19 cellular contexts compared by ENCODE assay signal in genomic region chr3:184117649-184118048, GRCh38. TPM values are rescaled to one million over a fixed set of nuclear protein-coding genes. Genes with fewer than 3 reads are reported as not detected.
DNase-seq lines count a peak whose midpoint lies in the region; ATAC-seq, FAIRE-seq and TF ChIP-seq lines count a peak whose summit lies in the region.
"Had no signal": no experiment of that assay in that cellular context is flagged by ENCODE, and none has a peak within 500 bp of the region (broad histone marks: within the 10 kb centered on the region; RNA-seq: fewer than 3 reads in every experiment).

No MANE protein-coding gene starts in this region.

- no peak overlapping the region for H3K27ac Mint-ChIP-seq in activated T-helper 1 cell treated with anti-CD3 and anti-CD28 coated beads, Interleukin-12 subunit alpha, Interleukin-12 subunit beta, Interleukin-2, Interleukin-4 antibody, amounts not matched to agents 30 ng/mL and 10 ng/mL and 1 ng/mL, durations not matched to agents 14 hours and 24 hours and 36 hours
- H3K27ac Mint-ChIP-seq: stimulated activated effector memory CD8-positive, alpha-beta T cell treated with anti-CD3 and anti-CD28 coated beads, Interleukin-12 subunit alpha, Interleukin-12 subunit beta, amount 100 ng/mL, for 72 hours; T-helper 2 cell treated with Interferon-gamma antibody and Interleukin-4, amounts not matched to agents 5 μg/mL and 100 μg/mL, for 36 hours had no signal

- H3K36me3 ChIP-seq in A673 (ENCODE audit: insufficient read depth, low read length, poor library complexity, severe bottlenecking) (no peaks in the 10 kb centered on the region), brain microvascular endothelial cell (replicated peaks) (no peaks in the 10 kb centered on the region)
- H3K36me3 ChIP-seq: adrenal gland had no signal

- no peak for FAIRE-seq in RCC 7860 (lab: Jason Lieb, UNC)

- POLR2A ChIA-PET in A673 (lab: Charles Lee; ENCODE audit: low non-redundant PET): no interaction called here

- H3K9me3 Mint-ChIP-seq in activated T-helper 1 cell treated with anti-CD3 and anti-CD28 coated beads, Interleukin-12 subunit alpha, Interleukin-12 subunit beta, Interleukin-2, Interleukin-4 antibody, amounts not matched to agents 30 ng/mL and 10 ng/mL and 1 ng/mL, durations not matched to agents 14 hours and 24 hours and 36 hours: no peaks in the 10 kb centered on the region
- H3K9me3 Mint-ChIP-seq: stimulated activated effector memory CD8-positive, alpha-beta T cell treated with anti-CD3 and anti-CD28 coated beads, Interleukin-12 subunit alpha, Interleukin-12 subunit beta, amount 100 ng/mL, for 72 hours; T-helper 2 cell treated with Interferon-gamma antibody and Interleukin-4, amounts not matched to agents 5 μg/mL and 100 μg/mL, for 36 hours had no signal

- no peak for ATAC-seq in GM18520 (IDR thresholded peaks at IDR 0.05; ENCODE audit: unreplicated experiment)
- ATAC-seq: activated CD4-positive, CD25-positive, alpha-beta regulatory T cell treated with anti-CD3 and anti-CD28 coated beads, Interleukin-2, amount 50 U/mL, for 24 hours; esophagus mucosa; stimulated activated effector memory CD8-positive, alpha-beta T cell treated with anti-CD3 and anti-CD28 coated beads, Interleukin-12 subunit alpha, Interleukin-12 subunit beta, amount 100 ng/mL, for 72 hours had no signal

- no peaks in the 10 kb centered on the region for H3K4me1 ChIP-seq in A673 (ENCODE audit: insufficient read depth, low read length, poor library complexity, severe bottlenecking)
- H3K4me1 ChIP-seq: adrenal gland had no signal

- no peaks in the 10 kb centered on the region for H3K9me3 ChIP-seq in A673 (ENCODE audit: low read depth, low read length, poor library complexity, severe bottlenecking)
- H3K9me3 ChIP-seq: adrenal gland had no signal

- H3K27me3 Mint-ChIP-seq in activated T-helper 1 cell treated with anti-CD3 and anti-CD28 coated beads, Interleukin-12 subunit alpha, Interleukin-12 subunit beta, Interleukin-2, Interleukin-4 antibody, amounts not matched to agents 30 ng/mL and 10 ng/mL and 1 ng/mL, durations not matched to agents 14 hours and 24 hours and 36 hours (ENCODE audit: insufficient read depth): peaks cover 25% of the 10 kb centered on the region

- intact Hi-C loops in A673 (cut with micrococcal nuclease; ENCODE audit: unreplicated experiment): loop anchor here (1.0 kb wide), 1 partner anchor 222 kb away; no protein-coding TSS in a partner anchor
- intact Hi-C loops in activated T-helper 1 cell treated with anti-CD3 and anti-CD28 coated beads, Interleukin-12 subunit alpha, Interleukin-12 subunit beta, Interleukin-2, Interleukin-4 antibody, amounts not matched to agents 30 ng/mL and 10 ng/mL and 1 ng/mL, durations not matched to agents 14 hours and 24 hours and 36 hours (cut with micrococcal nuclease): no loop called here

- H3K4me3 ChIP-seq in A673 (ENCODE audit: low read depth, low read length, poor library complexity, severe bottlenecking) (no peak overlapping the region), brain microvascular endothelial cell (ENCODE audit: low read depth, low read length) (no peak overlapping the region)
- H3K4me3 ChIP-seq: adrenal gland had no signal

- DNase-seq in A673 (ENCODE audit: low spot score): peak; percentile 65
- peak; percentile 16 for DNase-seq in COR-L47 (lab: John Stamatoyannopoulos, UW)
- peak; percentile 32 for DNase-seq in NCI-H146 treated with DMSO at 0.1 percent for 48 hours (lab: John Stamatoyannopoulos, UW; ENCODE audit: unreplicated experiment)
- DNase-seq in RPMI8226: peak; percentile 26
- DNase-seq in RCC 7860 (ENCODE audit: low spot score): no peak
- no peak for DNase-seq in brain microvascular endothelial cell
- DNase-seq in activated T-helper 1 cell treated with anti-CD3 and anti-CD28 coated beads, Interleukin-12 subunit alpha, Interleukin-12 subunit beta, Interleukin-2, Interleukin-4 antibody, amounts not matched to agents 30 ng/mL and 10 ng/mL and 1 ng/mL, durations not matched to agents 14 hours and 24 hours and 36 hours (ENCODE audit: low spot score): no peak
- DNase-seq: adrenal gland; glutamatergic neuron; NCI-H1930; stimulated activated CD4-positive, alpha-beta T cell treated with anti-CD3 and anti-CD28 coated beads, Interleukin-15, amount 100 ng/mL, for 24 hours had no signal

- no peak overlapping the region for H3K27ac ChIP-seq in A673 (ENCODE audit: low read depth, low read length, poor library complexity, severe bottlenecking)
- no peak overlapping the region for H3K27ac ChIP-seq in brain microvascular endothelial cell
- H3K27ac ChIP-seq: adrenal gland had no signal

- H3K27me3 ChIP-seq in A673 (replicated peaks; ENCODE audit: insufficient read depth, low read depth, low read length, poor library complexity) (peaks cover 6% of the 10 kb centered on the region), brain microvascular endothelial cell (replicated peaks) (peaks cover 3% of the 10 kb centered on the region)
- H3K27me3 ChIP-seq: adrenal gland had no signal

- H3K4me1 Mint-ChIP-seq in activated T-helper 1 cell treated with anti-CD3 and anti-CD28 coated beads, Interleukin-12 subunit alpha, Interleukin-12 subunit beta, Interleukin-2, Interleukin-4 antibody, amounts not matched to agents 30 ng/mL and 10 ng/mL and 1 ng/mL, durations not matched to agents 14 hours and 24 hours and 36 hours (ENCODE audit: low read depth): no peaks in the 10 kb centered on the region
- H3K4me1 Mint-ChIP-seq: stimulated activated effector memory CD8-positive, alpha-beta T cell treated with anti-CD3 and anti-CD28 coated beads, Interleukin-12 subunit alpha, Interleukin-12 subunit beta, amount 100 ng/mL, for 72 hours had no signal

- no TSS peak for BruUV-seq in A673 (replicated peaks; lab: Mats Ljungman, UMichigan)

- peak; percentile 53 for TF ChIP-seq CTCF in A673 (conservative IDR thresholded peaks at IDR 0.05; ENCODE audit: low read depth, low read length)
- no peak for TF ChIP-seq CTCF in brain microvascular endothelial cell (IDR thresholded peaks at IDR 0.05; ENCODE audit: low read depth, low read length, missing control alignments)

- no peaks in the 10 kb centered on the region for H3K36me3 Mint-ChIP-seq in activated T-helper 1 cell treated with anti-CD3 and anti-CD28 coated beads, Interleukin-12 subunit alpha, Interleukin-12 subunit beta, Interleukin-2, Interleukin-4 antibody, amounts not matched to agents 30 ng/mL and 10 ng/mL and 1 ng/mL, durations not matched to agents 14 hours and 24 hours and 36 hours (ENCODE audit: low read depth)
- H3K36me3 Mint-ChIP-seq: stimulated activated effector memory CD8-positive, alpha-beta T cell treated with anti-CD3 and anti-CD28 coated beads, Interleukin-12 subunit alpha, Interleukin-12 subunit beta, amount 100 ng/mL, for 72 hours had no signal

- H3K4me3 Mint-ChIP-seq in activated T-helper 1 cell treated with anti-CD3 and anti-CD28 coated beads, Interleukin-12 subunit alpha, Interleukin-12 subunit beta, Interleukin-2, Interleukin-4 antibody, amounts not matched to agents 30 ng/mL and 10 ng/mL and 1 ng/mL, durations not matched to agents 14 hours and 24 hours and 36 hours: no peak overlapping the region
- H3K4me3 Mint-ChIP-seq: stimulated activated effector memory CD8-positive, alpha-beta T cell treated with anti-CD3 and anti-CD28 coated beads, Interleukin-12 subunit alpha, Interleukin-12 subunit beta, amount 100 ng/mL, for 72 hours; T-helper 2 cell treated with Interferon-gamma antibody and Interleukin-4, amounts not matched to agents 5 μg/mL and 100 μg/mL, for 36 hours had no signal

- CTCF ChIA-PET in A673 (lab: Charles Lee): no interaction called here

- in situ Hi-C loops in brain microvascular endothelial cell (cut with HindIII; ENCODE audit: low pct_ligation_motif_present, low sequenced_read_pairs): no loop called here

RNA-seq across cellular contexts. Expression of gene EIF2B5, which starts 17.5 kb away (rescaled TPM):
- 57.8 and 64.2 TPM in 2 replicates for total RNA-seq in A673 (2021)
- 75.6 and 75.9 TPM in 2 replicates for total RNA-seq in activated T-helper 1 cell treated with anti-CD3 and anti-CD28 coated beads, Interleukin-12 subunit alpha, Interleukin-12 subunit beta, Interleukin-2, Interleukin-4 antibody, amounts not matched to agents 30 ng/mL and 10 ng/mL and 1 ng/mL, durations not matched to agents 14 hours and 24 hours and 36 hours

RNA-seq across cellular contexts. Expression of gene HTR3E, which starts 20.8 kb away (rescaled TPM):
- not detected in 2 replicates for total RNA-seq in A673 (2021)
- not detected in 2 replicates for total RNA-seq in activated T-helper 1 cell treated with anti-CD3 and anti-CD28 coated beads, Interleukin-12 subunit alpha, Interleukin-12 subunit beta, Interleukin-2, Interleukin-4 antibody, amounts not matched to agents 30 ng/mL and 10 ng/mL and 1 ng/mL, durations not matched to agents 14 hours and 24 hours and 36 hours
- total RNA-seq: adrenal gland, esophagus mucosa, liver, mucosa of gallbladder, renal cortical epithelial cell had no signal

RNA-seq across cellular contexts. Expression of gene DVL3, which starts 37.5 kb away (rescaled TPM):
- 82.6 and 83.3 TPM in 2 replicates for total RNA-seq in A673 (2021)
- total RNA-seq in activated T-helper 1 cell treated with anti-CD3 and anti-CD28 coated beads, Interleukin-12 subunit alpha, Interleukin-12 subunit beta, Interleukin-2, Interleukin-4 antibody, amounts not matched to agents 30 ng/mL and 10 ng/mL and 1 ng/mL, durations not matched to agents 14 hours and 24 hours and 36 hours: 59.4 and 61.5 TPM in 2 replicates

RNA-seq across cellular contexts. Expression of gene AP2M1, which starts 57.0 kb away (rescaled TPM):
- 382 and 419 TPM in 2 replicates for total RNA-seq in A673 (2021)
- total RNA-seq in activated T-helper 1 cell treated with anti-CD3 and anti-CD28 coated beads, Interleukin-12 subunit alpha, Interleukin-12 subunit beta, Interleukin-2, Interleukin-4 antibody, amounts not matched to agents 30 ng/mL and 10 ng/mL and 1 ng/mL, durations not matched to agents 14 hours and 24 hours and 36 hours: 235 and 238 TPM in 2 replicates

Comparison
In these comparisons a context has a peak if more than half of its experiments do, and no peak if none do; other contexts are left out.
1. DNase-seq: peak in A673 (single experiment), COR-L47 (single experiment), NCI-H146 treated with DMSO at 0.1 percent for 48 hours (single experiment) and RPMI8226 (single experiment); none in RCC 7860 (single experiment), brain microvascular endothelial cell (single experiment) and activated T-helper 1 cell treated with anti-CD3 and anti-CD28 coated beads, Interleukin-12 subunit alpha, Interleukin-12 subunit beta, Interleukin-2, Interleukin-4 antibody, amounts not matched to agents 30 ng/mL and 10 ng/mL and 1 ng/mL, durations not matched to agents 14 hours and 24 hours and 36 hours (single experiment).